Comparison of ENCODE assay signal across 12 cellular contexts in the genomic region with DNA sequence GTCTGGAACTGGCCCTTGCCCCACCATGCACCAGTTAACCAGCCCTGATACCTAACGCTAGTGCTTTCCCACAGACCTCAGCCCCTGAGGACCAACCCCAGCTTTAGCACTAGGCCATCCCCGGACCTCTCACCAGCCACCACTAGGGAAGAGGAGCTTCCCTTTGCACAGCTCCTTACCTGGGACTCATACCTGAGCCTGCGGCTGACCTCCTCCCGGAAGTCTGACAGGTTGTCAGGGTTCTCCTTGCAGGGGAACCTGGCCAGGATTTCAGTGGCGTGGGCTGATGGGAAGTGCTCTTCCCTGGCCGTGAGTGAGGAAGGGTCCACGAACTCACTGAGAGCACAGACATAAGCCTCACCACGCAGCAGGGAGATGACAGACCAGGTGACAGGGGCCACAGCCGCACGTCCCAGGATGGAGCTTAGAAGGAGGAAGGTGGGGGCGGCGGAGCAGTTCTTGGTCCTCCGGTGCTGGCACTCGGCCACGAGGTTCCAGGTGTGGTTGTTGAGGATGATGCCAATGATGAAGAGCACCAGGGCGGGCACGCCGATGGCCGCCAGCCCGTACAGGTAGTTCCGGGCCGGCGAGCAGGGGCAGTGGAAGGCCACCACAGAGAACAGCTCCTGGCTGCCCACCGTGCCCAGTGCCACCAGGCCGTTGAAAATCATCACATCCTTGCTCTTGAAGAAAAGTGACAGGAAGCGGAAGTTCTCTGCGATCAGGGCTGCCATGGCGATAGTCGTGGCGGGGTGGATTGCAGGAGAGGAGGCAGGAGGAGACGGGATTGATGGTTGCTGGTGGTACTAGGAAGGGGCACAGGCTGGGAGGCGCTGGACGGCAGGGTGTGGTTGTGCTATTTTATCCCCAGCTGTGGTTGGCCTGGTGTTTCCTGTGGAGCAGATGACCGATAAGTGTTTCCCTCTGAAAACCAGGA. TPM values are rescaled to one million over a fixed set of nuclear protein-coding genes. Genes with fewer than 3 reads are reported as not detected.
DNase-seq lines count a peak whose midpoint lies in the region; ATAC-seq, FAIRE-seq and TF ChIP-seq lines count a peak whose summit lies in the region.
"Had no signal": no experiment of that assay in that cellular context is flagged by ENCODE, and none has a peak within 500 bp of the region (broad histone marks: within the 10 kb centered on the region; RNA-seq: fewer than 3 reads in every experiment).

No MANE protein-coding gene starts in this region.

- H3K4me3 ChIP-seq in H7 (ENCODE audit: insufficient read depth, low read depth, low read length) (no peak overlapping the region), hepatocyte (no peak overlapping the region)

- 95% methylated on average over 34 of the region's 34 CpGs for WGBS in hepatocyte (ENCODE audit: low lambda C conversion rate, missing lambda C conversion rate)

- no peaks in the 10 kb centered on the region for H3K79me2 ChIP-seq in hepatocyte

- H4K20me1 ChIP-seq in hepatocyte (ENCODE audit: insufficient read depth, poor library complexity, severe bottlenecking), result no peaks in the 10 kb centered on the region

- TF ChIP-seq POLR2A in GM12892 (IDR thresholded peaks at IDR 0.05; ENCODE audit: low read depth, low read length), result no peak

- no peak overlapping the region for H2AFZ ChIP-seq in hepatocyte

- TF ChIP-seq CTCF in hepatocyte (IDR thresholded peaks at IDR 0.05; ENCODE audit: poor library complexity), result no peak

- no peaks in the 10 kb centered on the region for H3K9me2 ChIP-seq in hepatocyte (replicated peaks; ENCODE audit: insufficient read depth)

- DNase-seq in H7, result peak; percentile 55
- DNase-seq in activated T-helper 1 cell treated with anti-CD3 and anti-CD28 coated beads, Interleukin-12 subunit alpha, Interleukin-12 subunit beta, Interleukin-2, Interleukin-4 antibody, amounts not matched to agents 30 ng/mL and 10 ng/mL and 1 ng/mL, durations not matched to agents 14 hours and 24 hours and 36 hours (ENCODE audit: low spot score), result no peak
- DNase-seq in left cardiac atrium, result peak; percentile 43
- DNase-seq in stimulated activated effector memory CD8-positive, alpha-beta T cell treated with anti-CD3 and anti-CD28 coated beads, Interleukin-12 subunit alpha, Interleukin-12 subunit beta, amount 100 ng/mL, for 72 hours (ENCODE audit: low spot score in 2 of 2), result no peak
- DNase-seq in hepatocyte (ENCODE audit: low spot score), result no peak
- no peak for DNase-seq in GM12892 (ENCODE audit: insufficient read length)
- no peak for DNase-seq in activated effector memory CD4-positive, alpha-beta T cell treated with anti-CD3 and anti-CD28 coated beads, Interleukin-2, amount 50 U/mL, for 16 hours
- DNase-seq: GF-D8, midbrain had no signal

- H3K4me3 Mint-ChIP-seq in activated T-helper 1 cell treated with anti-CD3 and anti-CD28 coated beads, Interleukin-12 subunit alpha, Interleukin-12 subunit beta, Interleukin-2, Interleukin-4 antibody, amounts not matched to agents 30 ng/mL and 10 ng/mL and 1 ng/mL, durations not matched to agents 14 hours and 24 hours and 36 hours, result peak overlapping the region; percentile 45
- peak overlapping the region; percentile 93 for H3K4me3 Mint-ChIP-seq in stimulated activated effector memory CD8-positive, alpha-beta T cell treated with anti-CD3 and anti-CD28 coated beads, Interleukin-12 subunit alpha, Interleukin-12 subunit beta, amount 100 ng/mL, for 72 hours

- ATAC-seq in left cardiac atrium, result no peak
- no peak for ATAC-seq in stimulated activated effector memory CD8-positive, alpha-beta T cell treated with anti-CD3 and anti-CD28 coated beads, Interleukin-12 subunit alpha, Interleukin-12 subunit beta, amount 100 ng/mL, for 72 hours

- H3K9me3 ChIP-seq in hepatocyte (ENCODE audit: low read depth), result no peaks in the 10 kb centered on the region

- H3K9me3 Mint-ChIP-seq in activated T-helper 1 cell treated with anti-CD3 and anti-CD28 coated beads, Interleukin-12 subunit alpha, Interleukin-12 subunit beta, Interleukin-2, Interleukin-4 antibody, amounts not matched to agents 30 ng/mL and 10 ng/mL and 1 ng/mL, durations not matched to agents 14 hours and 24 hours and 36 hours, result no peaks in the 10 kb centered on the region
- H3K9me3 Mint-ChIP-seq in stimulated activated effector memory CD8-positive, alpha-beta T cell treated with anti-CD3 and anti-CD28 coated beads, Interleukin-12 subunit alpha, Interleukin-12 subunit beta, amount 100 ng/mL, for 72 hours, result no peaks in the 10 kb centered on the region

- no peaks in the 10 kb centered on the region for H3K4me1 ChIP-seq in hepatocyte (ENCODE audit: insufficient read depth)

- H3K27me3 Mint-ChIP-seq in activated T-helper 1 cell treated with anti-CD3 and anti-CD28 coated beads, Interleukin-12 subunit alpha, Interleukin-12 subunit beta, Interleukin-2, Interleukin-4 antibody, amounts not matched to agents 30 ng/mL and 10 ng/mL and 1 ng/mL, durations not matched to agents 14 hours and 24 hours and 36 hours (ENCODE audit: insufficient read depth), result no peaks in the 10 kb centered on the region

- no peak overlapping the region for H3K27ac ChIP-seq in hepatocyte
- H3K27ac ChIP-seq: KMS-11 had no signal

- H3K36me3 ChIP-seq in H7 (replicated peaks; ENCODE audit: control insufficient read depth, insufficient read depth, low read length) (peaks cover 14% of the 10 kb centered on the region), hepatocyte (replicated peaks; ENCODE audit: insufficient read depth, low read depth) (no peaks in the 10 kb centered on the region)

- H3K27ac Mint-ChIP-seq in activated T-helper 1 cell treated with anti-CD3 and anti-CD28 coated beads, Interleukin-12 subunit alpha, Interleukin-12 subunit beta, Interleukin-2, Interleukin-4 antibody, amounts not matched to agents 30 ng/mL and 10 ng/mL and 1 ng/mL, durations not matched to agents 14 hours and 24 hours and 36 hours, result peak overlapping the region; percentile 40
- peak overlapping the region; percentile 94 for H3K27ac Mint-ChIP-seq in stimulated activated effector memory CD8-positive, alpha-beta T cell treated with anti-CD3 and anti-CD28 coated beads, Interleukin-12 subunit alpha, Interleukin-12 subunit beta, amount 100 ng/mL, for 72 hours

- intact Hi-C loops in activated T-helper 1 cell treated with anti-CD3 and anti-CD28 coated beads, Interleukin-12 subunit alpha, Interleukin-12 subunit beta, Interleukin-2, Interleukin-4 antibody, amounts not matched to agents 30 ng/mL and 10 ng/mL and 1 ng/mL, durations not matched to agents 14 hours and 24 hours and 36 hours (cut with micrococcal nuclease), result no loop called here
- intact Hi-C loops in left cardiac atrium (cut with DNase I), result no loop called here

- FAIRE-seq in GM12892 (lab: Jason Lieb, UNC), result no peak

- H3K36me3 Mint-ChIP-seq in activated T-helper 1 cell treated with anti-CD3 and anti-CD28 coated beads, Interleukin-12 subunit alpha, Interleukin-12 subunit beta, Interleukin-2, Interleukin-4 antibody, amounts not matched to agents 30 ng/mL and 10 ng/mL and 1 ng/mL, durations not matched to agents 14 hours and 24 hours and 36 hours (ENCODE audit: low read depth), result peaks cover 43% of the 10 kb centered on the region
- peaks cover 64% of the 10 kb centered on the region for H3K36me3 Mint-ChIP-seq in stimulated activated effector memory CD8-positive, alpha-beta T cell treated with anti-CD3 and anti-CD28 coated beads, Interleukin-12 subunit alpha, Interleukin-12 subunit beta, amount 100 ng/mL, for 72 hours

- no peak overlapping the region for H3K4me2 ChIP-seq in hepatocyte
- H3K4me2 ChIP-seq: KMS-11 had no signal

- peaks cover 65% of the 10 kb centered on the region for H3K4me1 Mint-ChIP-seq in activated T-helper 1 cell treated with anti-CD3 and anti-CD28 coated beads, Interleukin-12 subunit alpha, Interleukin-12 subunit beta, Interleukin-2, Interleukin-4 antibody, amounts not matched to agents 30 ng/mL and 10 ng/mL and 1 ng/mL, durations not matched to agents 14 hours and 24 hours and 36 hours (ENCODE audit: low read depth)
- peaks cover 79% of the 10 kb centered on the region for H3K4me1 Mint-ChIP-seq in stimulated activated effector memory CD8-positive, alpha-beta T cell treated with anti-CD3 and anti-CD28 coated beads, Interleukin-12 subunit alpha, Interleukin-12 subunit beta, amount 100 ng/mL, for 72 hours

- no peaks in the 10 kb centered on the region for H3K27me3 ChIP-seq in H7 (ENCODE audit: control insufficient read depth, insufficient read depth, low read length)
- no peaks in the 10 kb centered on the region for H3K27me3 ChIP-seq in hepatocyte

RNA-seq across cellular contexts. Expression of gene CALHM2, which starts 2.7 kb away (rescaled TPM):
- 2.4 and 3.4 TPM in 2 replicates for total RNA-seq in H7 (2014; rRNA removed; shearing (Covaris generic))
- 18.6 and 19.1 TPM in 2 replicates for total RNA-seq in activated T-helper 1 cell treated with anti-CD3 and anti-CD28 coated beads, Interleukin-12 subunit alpha, Interleukin-12 subunit beta, Interleukin-2, Interleukin-4 antibody, amounts not matched to agents 30 ng/mL and 10 ng/mL and 1 ng/mL, durations not matched to agents 14 hours and 24 hours and 36 hours
- 10 to 100 TPM; 25.6 to 30.8 TPM for total RNA-seq in left cardiac atrium
- 2.1 and 3.2 TPM in 2 replicates for total RNA-seq in hepatocyte
- 5.5 and 7.9 TPM in 2 replicates for polyA plus RNA-seq in hepatocyte
- 11.5 TPM for polyA plus RNA-seq in GM12892 (2012; ENCODE audit: missing spikeins)

RNA-seq across cellular contexts. Expression of gene CALHM1, which starts 9.2 kb away (rescaled TPM):
- total RNA-seq in H7 (2014; rRNA removed; shearing (Covaris generic)), result 0.07 TPM in 1 of 2 replicates, not detected in the other
- total RNA-seq in activated T-helper 1 cell treated with anti-CD3 and anti-CD28 coated beads, Interleukin-12 subunit alpha, Interleukin-12 subunit beta, Interleukin-2, Interleukin-4 antibody, amounts not matched to agents 30 ng/mL and 10 ng/mL and 1 ng/mL, durations not matched to agents 14 hours and 24 hours and 36 hours, result not detected in 2 replicates
- total RNA-seq in left cardiac atrium (not detected), hepatocyte (not detected in 2 replicates)
- 0.11 TPM in 1 of 2 replicates, not detected in the other for polyA plus RNA-seq in hepatocyte
- 0.53 TPM for polyA plus RNA-seq in GM12892 (2012; ENCODE audit: missing spikeins)
- total RNA-seq: aorta, glomerular endothelial cell had no signal
- polyA plus RNA-seq: aorta had no signal

RNA-seq across cellular contexts. Expression of gene CALHM3, which starts 29.6 kb away (rescaled TPM):
- total RNA-seq in H7 (2014; rRNA removed; shearing (Covaris generic)), result 0.10 and 0.15 TPM in 2 replicates
- not detected in 2 replicates for total RNA-seq in activated T-helper 1 cell treated with anti-CD3 and anti-CD28 coated beads, Interleukin-12 subunit alpha, Interleukin-12 subunit beta, Interleukin-2, Interleukin-4 antibody, amounts not matched to agents 30 ng/mL and 10 ng/mL and 1 ng/mL, durations not matched to agents 14 hours and 24 hours and 36 hours
- total RNA-seq in left cardiac atrium (not detected), hepatocyte (not detected in 2 replicates)
- polyA plus RNA-seq in hepatocyte, result not detected in 2 replicates
- 0.47 TPM for polyA plus RNA-seq in GM12892 (2012; ENCODE audit: missing spikeins)
- total RNA-seq: aorta, glomerular endothelial cell had no signal
- polyA plus RNA-seq: aorta had no signal

RNA-seq across cellular contexts. Expression of gene NEURL1, which starts 44.0 kb away (rescaled TPM):
- 7.9 and 16.5 TPM in 2 replicates for total RNA-seq in H7 (2014; rRNA removed; shearing (Covaris generic))
- 3.4 and 3.6 TPM in 2 replicates for total RNA-seq in activated T-helper 1 cell treated with anti-CD3 and anti-CD28 coated beads, Interleukin-12 subunit alpha, Interleukin-12 subunit beta, Interleukin-2, Interleukin-4 antibody, amounts not matched to agents 30 ng/mL and 10 ng/mL and 1 ng/mL, durations not matched to agents 14 hours and 24 hours and 36 hours
- total RNA-seq in left cardiac atrium (under 1 TPM; 0.12 to 0.39 TPM), hepatocyte (3.6 and 4.6 TPM in 2 replicates)
- 2.3 and 4.2 TPM in 2 replicates for polyA plus RNA-seq in hepatocyte
- 0.36 TPM for polyA plus RNA-seq in GM12892 (2012; ENCODE audit: missing spikeins)

RNA-seq across cellular contexts. Expression of gene PDCD11, which starts 53.0 kb away (rescaled TPM):
- 55.7 and 56.2 TPM in 2 replicates for total RNA-seq in H7 (2014; rRNA removed; shearing (Covaris generic))
- total RNA-seq in activated T-helper 1 cell treated with anti-CD3 and anti-CD28 coated beads, Interleukin-12 subunit alpha, Interleukin-12 subunit beta, Interleukin-2, Interleukin-4 antibody, amounts not matched to agents 30 ng/mL and 10 ng/mL and 1 ng/mL, durations not matched to agents 14 hours and 24 hours and 36 hours, result 98.4 and 99.0 TPM in 2 replicates
- 10 to 100 TPM; 11.9 to 17.8 TPM for total RNA-seq in left cardiac atrium
- 15.5 and 17.3 TPM in 2 replicates for total RNA-seq in hepatocyte
- 9.9 and 14.8 TPM in 2 replicates for polyA plus RNA-seq in hepatocyte
- polyA plus RNA-seq in GM12892 (2012; ENCODE audit: missing spikeins), result 24.1 TPM

Comparison
In these comparisons a context has a peak if more than half of its experiments do, and no peak if none do; other contexts are left out.
1. DNase-seq: peak in H7 (single experiment) and left cardiac atrium (single experiment); none in activated T-helper 1 cell treated with anti-CD3 and anti-CD28 coated beads, Interleukin-12 subunit alpha, Interleukin-12 subunit beta, Interleukin-2, Interleukin-4 antibody, amounts not matched to agents 30 ng/mL and 10 ng/mL and 1 ng/mL, durations not matched to agents 14 hours and 24 hours and 36 hours (single experiment), stimulated activated effector memory CD8-positive, alpha-beta T cell treated with anti-CD3 and anti-CD28 coated beads, Interleukin-12 subunit alpha, Interleukin-12 subunit beta, amount 100 ng/mL, for 72 hours (0 of 2), hepatocyte (single experiment), GM12892 (single experiment) and activated effector memory CD4-positive, alpha-beta T cell treated with anti-CD3 and anti-CD28 coated beads, Interleukin-2, amount 50 U/mL, for 16 hours (single experiment).